12 cellular contexts compared by ENCODE assay signal in genomic region chr7:83267141-83267631, GRCh38.
DNase-seq lines count a peak whose midpoint lies in the region; ATAC-seq and TF ChIP-seq lines count a peak whose summit lies in the region.
"Had no signal": no experiment of that assay in that cellular context is flagged by ENCODE, and none has a peak within 500 bp of the region (broad histone marks: within the 10 kb centered on the region; RNA-seq: fewer than 3 reads in every experiment).

No MANE protein-coding gene starts in this region.

- intact Hi-C loops in A673 (cut with micrococcal nuclease; ENCODE audit: unreplicated experiment): no loop called here
- intact Hi-C loops in upper lobe of right lung (cut with DNase I): no loop called here

- H3K14ac ChIP-seq in mesenchymal stem cell (ENCODE audit: low read length in 2 of 2): no peak overlapping the region

- no peak overlapping the region for H3K4me3 Mint-ChIP-seq in GM23338
- H3K4me3 Mint-ChIP-seq: CD4-positive, alpha-beta T cell had no signal

- H2BK5ac ChIP-seq in mesenchymal stem cell (ENCODE audit: low read depth, low read length, poor library complexity, severe bottlenecking): no peak overlapping the region

- peak overlapping the region; percentile 90; the same call in 1 of the 2 replicates for H3K27ac Mint-ChIP-seq in GM23338
- H3K27ac Mint-ChIP-seq: CD4-positive, alpha-beta T cell had no signal

- no peak overlapping the region for H3K9ac ChIP-seq in adipocyte (ENCODE audit: low read length)
- peak overlapping the region; percentile 44 for H3K9ac ChIP-seq in mesenchymal stem cell (ENCODE audit: low read length)
- H3K9ac ChIP-seq: parathyroid adenoma had no signal

- H3K36me3 ChIP-seq in GM23338 (ENCODE audit: insufficient read depth) (no peaks in the 10 kb centered on the region), adipocyte (ENCODE audit: control insufficient read depth, insufficient read depth, low read length, severe bottlenecking) (no peaks in the 10 kb centered on the region), mesenchymal stem cell (ENCODE audit: control insufficient read depth in 1 of 2, insufficient read depth in 2 of 2, low read depth in 1 of 2, low read length in 2 of 2) (no peaks in the 10 kb centered on the region), A673 (ENCODE audit: insufficient read depth, low read length, poor library complexity, severe bottlenecking) (no peaks in the 10 kb centered on the region), upper lobe of right lung (no peaks in the 10 kb centered on the region)
- H3K36me3 ChIP-seq: thoracic aorta had no signal

- TF ChIP-seq CTCF in GM23338 (conservative IDR thresholded peaks at IDR 0.05; ENCODE audit: low read depth in 2 of 2) (no peak), A673 (conservative IDR thresholded peaks at IDR 0.05; ENCODE audit: low read depth, low read length) (no peak), upper lobe of right lung (IDR thresholded peaks at IDR 0.05) (no peak)

- no peak overlapping the region for H3K23ac ChIP-seq in mesenchymal stem cell (ENCODE audit: low read length in 2 of 2)

- peaks cover 9% of the 10 kb centered on the region for H3K4me1 Mint-ChIP-seq in GM23338

- H3K79me2 ChIP-seq in GM23338 (replicated peaks; ENCODE audit: insufficient read depth): no peaks in the 10 kb centered on the region
- H3K79me2 ChIP-seq: parathyroid adenoma had no signal

- no peak overlapping the region for H3K27ac ChIP-seq in GM23338 (ENCODE audit: low read depth)
- no peak overlapping the region for H3K27ac ChIP-seq in mesenchymal stem cell (ENCODE audit: low read length, poor library complexity, severe bottlenecking)
- no peak overlapping the region for H3K27ac ChIP-seq in A673 (ENCODE audit: low read depth, low read length, poor library complexity, severe bottlenecking)
- H3K27ac ChIP-seq in upper lobe of right lung: no peak overlapping the region
- H3K27ac ChIP-seq: parathyroid adenoma, RWPE1, thoracic aorta had no signal

- H3K4me2 ChIP-seq in GM23338 (no peak overlapping the region), mesenchymal stem cell (ENCODE audit: low read length, poor library complexity, severe bottlenecking) (no peak overlapping the region)

- H3K18ac ChIP-seq in mesenchymal stem cell (ENCODE audit: low read depth in 1 of 2, low read length in 2 of 2): no peak overlapping the region

- H3K9me3 ChIP-seq in adipocyte (ENCODE audit: control insufficient read depth, low read length) (no peaks in the 10 kb centered on the region), mesenchymal stem cell (ENCODE audit: control insufficient read depth, low read length) (no peaks in the 10 kb centered on the region), A673 (ENCODE audit: low read depth, low read length, poor library complexity, severe bottlenecking) (no peaks in the 10 kb centered on the region), upper lobe of right lung (no peaks in the 10 kb centered on the region)
- H3K9me3 ChIP-seq: thoracic aorta had no signal

- no peaks in the 10 kb centered on the region for H3K9me3 Mint-ChIP-seq in GM23338

- no peak overlapping the region for H2BK12ac ChIP-seq in mesenchymal stem cell (ENCODE audit: low read length in 2 of 2)

- POLR2A ChIA-PET in A673 (lab: Charles Lee; ENCODE audit: low non-redundant PET): no interaction called here

- H3K79me1 ChIP-seq in mesenchymal stem cell (replicated peaks; ENCODE audit: low read length, poor library complexity, severe bottlenecking): no peaks in the 10 kb centered on the region

- H4K91ac ChIP-seq in mesenchymal stem cell (ENCODE audit: low read length): no peak overlapping the region

- WGBS in mesenchymal stem cell: 14% methylated on average over 1 of the region's 2 CpGs

- H3K4me1 ChIP-seq in GM23338 (ENCODE audit: insufficient read depth) (peaks cover 11% of the 10 kb centered on the region; the same call in 1 of the 2 replicates), adipocyte (ENCODE audit: control insufficient read depth, insufficient read depth, low read length) (peaks cover 15% of the 10 kb centered on the region), mesenchymal stem cell (ENCODE audit: control insufficient read depth, insufficient read depth, low read depth, low read length) (no peaks in the 10 kb centered on the region), A673 (ENCODE audit: insufficient read depth, low read length, poor library complexity, severe bottlenecking) (no peaks in the 10 kb centered on the region), upper lobe of right lung (no peaks in the 10 kb centered on the region)
- H3K4me1 ChIP-seq: parathyroid adenoma had no signal

- H3K4ac ChIP-seq in mesenchymal stem cell (ENCODE audit: low read depth in 1 of 2, low read length in 2 of 2): no peak overlapping the region

- no peaks in the 10 kb centered on the region for H3K9me2 ChIP-seq in GM23338 (ENCODE audit: insufficient read depth)

- no peak overlapping the region for H2AFZ ChIP-seq in GM23338
- no peak overlapping the region for H2AFZ ChIP-seq in mesenchymal stem cell (ENCODE audit: low read depth, low read length)
- H2AFZ ChIP-seq: parathyroid adenoma had no signal

- BruUV-seq in A673 (replicated peaks; lab: Mats Ljungman, UMichigan): no TSS peak

- peaks cover 1% of the 10 kb centered on the region for H3K27me3 Mint-ChIP-seq in GM23338 (ENCODE audit: insufficient read depth, low read depth, poor library complexity)
- H3K27me3 Mint-ChIP-seq: CD4-positive, alpha-beta T cell had no signal

- no peak overlapping the region for H2BK120ac ChIP-seq in mesenchymal stem cell (ENCODE audit: low read depth, low read length)

- CTCF ChIA-PET in A673 (lab: Charles Lee): no interaction called here

- no peak overlapping the region for H4K8ac ChIP-seq in mesenchymal stem cell (ENCODE audit: low read length)

- H3K36me3 Mint-ChIP-seq in GM23338 (ENCODE audit: low read depth): no peaks in the 10 kb centered on the region

- H3K4me3 ChIP-seq in GM23338 (no peak overlapping the region), adipocyte (ENCODE audit: low read length) (no peak overlapping the region), mesenchymal stem cell (ENCODE audit: insufficient read depth in 1 of 2, low read depth in 1 of 2, low read length in 2 of 2) (no peak overlapping the region), A673 (ENCODE audit: low read depth, low read length, poor library complexity, severe bottlenecking) (no peak overlapping the region), upper lobe of right lung (no peak overlapping the region)
- H3K4me3 ChIP-seq: thoracic aorta had no signal

- H2AK5ac ChIP-seq in mesenchymal stem cell (ENCODE audit: low read length, severe bottlenecking): no peak overlapping the region

- H3K27me3 ChIP-seq in GM23338 (ENCODE audit: insufficient read depth) (no peaks in the 10 kb centered on the region), adipocyte (replicated peaks; ENCODE audit: control insufficient read depth, insufficient read depth, low read length) (no peaks in the 10 kb centered on the region), mesenchymal stem cell (ENCODE audit: control insufficient read depth in 1 of 2, insufficient read depth in 1 of 2, low read length in 2 of 2) (no peaks in the 10 kb centered on the region), A673 (replicated peaks; ENCODE audit: insufficient read depth, low read depth, low read length, poor library complexity) (no peaks in the 10 kb centered on the region), upper lobe of right lung (no peaks in the 10 kb centered on the region)

- DNase-seq in GM23338 (ENCODE audit: low spot score) (peak; percentile 41), NCI-H1930 (lab: John Stamatoyannopoulos, UW) (peak; percentile 24 to 62), adipocyte (ENCODE audit: low read depth) (peak; percentile 60), mesenchymal stem cell (peak; percentile 89), A673 (ENCODE audit: low spot score) (no peak), upper lobe of right lung (no peak)
- DNase-seq in stimulated activated CD4-positive, alpha-beta T cell treated with anti-CD3 and anti-CD28 coated beads, Interleukin-4, amount 100 ng/mL, for 24 hours: no peak
- DNase-seq: CD4-positive, alpha-beta T cell had no signal

- no peak overlapping the region for H2BK15ac ChIP-seq in mesenchymal stem cell (ENCODE audit: low read depth, poor library complexity, severe bottlenecking)

- ATAC-seq in GM23338 (peak; percentile 54), HG02571 (IDR thresholded peaks at IDR 0.05; ENCODE audit: unreplicated experiment) (no peak), upper lobe of right lung (no peak)

- H3F3A ChIP-seq in GM23338 (replicated peaks; ENCODE audit: low read depth): no peaks in the 10 kb centered on the region

- no peaks in the 10 kb centered on the region for H4K20me1 ChIP-seq in GM23338 (replicated peaks; ENCODE audit: insufficient read depth)

TF ChIP-seq in GM23338, 12 proteins besides CTCF, POLR2A, EP300 and RAD21 (continues in another document):
- TF ChIP-seq ETS1 (IDR thresholded peaks at IDR 0.05): no peak

Comparison
In these comparisons a context has a peak if more than half of its experiments do, and no peak if none do; other contexts are left out.
1. DNase-seq: peak in GM23338 (single experiment), NCI-H1930 (2 of 2), adipocyte (single experiment) and mesenchymal stem cell (single experiment); none in stimulated activated CD4-positive, alpha-beta T cell treated with anti-CD3 and anti-CD28 coated beads, Interleukin-4, amount 100 ng/mL, for 24 hours (single experiment), A673 (single experiment) and upper lobe of right lung (single experiment).